Comparison of ENCODE assay signal across 21 cellular contexts in the genomic region with DNA sequence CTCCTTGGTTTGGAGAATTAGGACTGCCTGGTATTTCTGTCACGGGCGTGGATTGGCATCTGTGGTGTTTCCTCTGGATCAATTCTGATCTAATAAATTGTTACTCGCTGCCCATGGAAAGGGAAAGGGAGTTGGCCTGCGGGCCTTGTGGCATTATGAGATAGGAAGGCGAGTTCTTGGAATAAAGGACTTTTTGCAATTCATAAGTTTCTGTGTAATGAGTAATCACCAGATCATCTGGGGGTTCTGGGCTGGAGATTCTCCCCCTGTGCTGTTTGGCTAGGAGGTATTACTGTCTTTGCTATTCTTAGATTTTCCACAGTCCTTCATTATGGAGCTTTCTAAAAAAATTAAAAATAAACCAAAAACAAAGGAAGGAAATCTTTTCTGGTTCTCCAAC.
A peak's percentile ranks its signal among the peaks of the same experiment; 100 is the strongest.
DNase-seq lines count a peak whose midpoint lies in the region; ATAC-seq and TF ChIP-seq lines count a peak whose summit lies in the region.
"Had no signal": no experiment of that assay in that cellular context is flagged by ENCODE, and none has a peak within 500 bp of the region (broad histone marks: within the 10 kb centered on the region; RNA-seq: fewer than 3 reads in every experiment).

No MANE protein-coding gene starts in this region.

- H3K4me3 ChIP-seq in right lobe of liver (no peak overlapping the region), sigmoid colon (no peak overlapping the region), mammary epithelial cell (replicated peaks in 1 of 3; ENCODE audit: insufficient read depth in 1 of 3, low read depth in 2 of 3, low read length in 3 of 3) (no peak overlapping the region)
- H3K4me3 ChIP-seq: K562, SJSA1 had no signal

- no peaks in the 10 kb centered on the region for H3K27me3 ChIP-seq in right lobe of liver
- H3K27me3 ChIP-seq in sigmoid colon, result peaks cover 0 to 44% (median 9%) of the 10 kb centered on the region in 3 donors
- no peaks in the 10 kb centered on the region for H3K27me3 ChIP-seq in mammary epithelial cell (ENCODE audit: insufficient read depth, low read length)
- H3K27me3 ChIP-seq: SJSA1 had no signal

- TF ChIP-seq CTCF in right lobe of liver (IDR thresholded peaks at IDR 0.05) (no peak), sigmoid colon (IDR thresholded peaks at IDR 0.05) (no peak), mammary epithelial cell (conservative IDR thresholded peaks at IDR 0.05 in 1 of 2, IDR thresholded peaks at IDR 0.05 in 1 of 2; ENCODE audit: extremely low read depth in 1 of 2, insufficient read depth in 1 of 2, low read depth in 1 of 2, low read length in 2 of 2) (no peak)

- in situ Hi-C loops in mammary epithelial cell (cut with MboI; ENCODE audit: low sequenced_read_pairs in 2 of 2), result no loop called here

- dilution Hi-C loops in mammary epithelial cell (cut with HindIII; ENCODE audit: low sequenced_read_pairs), result no loop called here

- H3K4me2 ChIP-seq in mammary epithelial cell (ENCODE audit: insufficient read depth, low read depth, low read length), result no peak overlapping the region

- 78% methylated on average over 5 of the region's 5 CpGs for WGBS in right lobe of liver (ENCODE audit: insufficient coverage, low coverage, low lambda C conversion rate, missing lambda C conversion rate)
- 83 to 87% methylated on average over 5 of the region's 5 CpGs for WGBS in sigmoid colon, 2 donors
- WGBS in mammary epithelial cell (ENCODE audit: low coverage, missing lambda C conversion rate), result 58% methylated on average over 5 of the region's 5 CpGs

- no peaks in the 10 kb centered on the region for H4K20me1 ChIP-seq in mammary epithelial cell (ENCODE audit: insufficient read depth, low read length)

- DNase-seq in COLO829 (ENCODE audit: low spot score) (peak; percentile 14), M059J (ENCODE audit: low read depth) (peak; percentile 42), astrocyte of the hippocampus (ENCODE audit: low read depth, low spot score) (peak; percentile 25), right lobe of liver (no peak), sigmoid colon (no peak), NCI-H1105 treated with DMSO at 0.1 percent for 48 hours (lab: John Stamatoyannopoulos, UW) (no peak), mammary epithelial cell (no peak)
- DNase-seq: Caco-2; CD4-positive, alpha-beta T cell; DND-41; Kasumi-1; NCI-H2029; NCI-H446; NCI-H524 treated with DMSO at 0.1 percent for 48 hours; NCI-H774; PC-3; Right ventricle myocardium superior; T-helper 1 cell had no signal

- TF ChIP-seq EP300 in sigmoid colon (IDR thresholded peaks at IDR 0.05), result no peak

- no peaks in the 10 kb centered on the region for H3K79me2 ChIP-seq in mammary epithelial cell (ENCODE audit: insufficient read depth, low read length)

- TF ChIP-seq POLR2A in right lobe of liver (IDR thresholded peaks at IDR 0.05), result no peak
- TF ChIP-seq POLR2A in sigmoid colon (IDR thresholded peaks at IDR 0.05), result no peak

- H2AFZ ChIP-seq in mammary epithelial cell (ENCODE audit: low read depth, low read length), result no peak overlapping the region

- BruUV-seq in mammary epithelial cell (replicated peaks; lab: Mats Ljungman, UMichigan), result no TSS peak

- H3K27ac ChIP-seq in right lobe of liver (no peak overlapping the region), sigmoid colon (no peak overlapping the region), mammary epithelial cell (ENCODE audit: insufficient read depth, low read depth, low read length) (no peak overlapping the region)
- H3K27ac ChIP-seq: SJSA1 had no signal

- no peak for ATAC-seq in right lobe of liver
- ATAC-seq: HepG2, K562, PC-3 had no signal

- H3K4me1 ChIP-seq in right lobe of liver, result peaks cover 0 to 26% (median 8%) of the 10 kb centered on the region in 4 donors
- H3K4me1 ChIP-seq in sigmoid colon, result no peaks in the 10 kb centered on the region
- H3K4me1 ChIP-seq in mammary epithelial cell (ENCODE audit: insufficient read depth, low read length), result no peaks in the 10 kb centered on the region
- H3K4me1 ChIP-seq: Caco-2, SJSA1 had no signal

- intact Hi-C loops in right lobe of liver (cut with DNase I), result no loop called here
- intact Hi-C loops in sigmoid colon (cut with DNase I), result no loop called here
- intact Hi-C loops in mammary epithelial cell (cut with micrococcal nuclease), result no loop called here

- no peak overlapping the region for H3K9ac ChIP-seq in mammary epithelial cell (ENCODE audit: insufficient read depth, low read length)

- H3K36me3 ChIP-seq in right lobe of liver (no peaks in the 10 kb centered on the region), sigmoid colon (no peaks in the 10 kb centered on the region), mammary epithelial cell (ENCODE audit: insufficient read depth, low read length) (no peaks in the 10 kb centered on the region)
- H3K36me3 ChIP-seq: SJSA1 had no signal

- H3K9me3 ChIP-seq in right lobe of liver (no peaks in the 10 kb centered on the region), sigmoid colon (no peaks in the 10 kb centered on the region), mammary epithelial cell (replicated peaks; ENCODE audit: insufficient read depth, low read length) (no peaks in the 10 kb centered on the region)
- H3K9me3 ChIP-seq: Caco-2, SJSA1 had no signal

- CTCF ChIA-PET in mammary epithelial cell (lab: Charles Lee; ENCODE audit: low non-redundant PET), result no interaction called here

Comparison
In these comparisons a context has a peak if more than half of its experiments do, and no peak if none do; other contexts are left out.
1. DNase-seq: peak in COLO829 (single experiment), M059J (single experiment) and astrocyte of the hippocampus (single experiment); none in right lobe of liver (0 of 3), sigmoid colon (single experiment), NCI-H1105 treated with DMSO at 0.1 percent for 48 hours (single experiment) and mammary epithelial cell (single experiment).